ENCODE assay signal across 18 cellular contexts in the genomic region with DNA sequence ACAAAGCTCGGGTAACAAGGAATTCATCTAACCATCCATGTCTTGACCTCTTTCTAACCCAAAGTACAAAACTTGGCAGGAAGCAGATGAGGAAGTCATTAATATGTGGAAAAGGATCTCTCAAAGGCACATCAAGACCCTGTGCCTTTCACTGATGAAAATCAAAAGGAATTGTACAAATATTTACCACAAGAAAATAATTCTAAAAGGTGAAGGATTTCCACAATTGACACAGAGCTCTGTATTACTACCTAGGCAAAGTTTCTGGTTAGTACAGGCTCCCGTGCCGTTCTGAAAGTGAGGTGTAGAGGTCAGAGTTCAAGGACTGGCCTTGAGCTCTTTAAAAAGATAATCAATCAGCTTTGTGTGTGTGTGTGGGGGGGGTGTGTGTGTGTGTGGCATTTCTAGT.
A peak's percentile ranks its signal among the peaks of the same experiment; 100 is the strongest.
DNase-seq lines count a peak whose midpoint lies in the region; ATAC-seq, FAIRE-seq and TF ChIP-seq lines count a peak whose summit lies in the region.
"Had no signal": no experiment of that assay in that cellular context is flagged by ENCODE, and none has a peak within 500 bp of the region (broad histone marks: within the 10 kb centered on the region; RNA-seq: fewer than 3 reads in every experiment).

No MANE protein-coding gene starts in this region.

- H3K9me3 Mint-ChIP-seq in activated naive CD8-positive, alpha-beta T cell (ENCODE audit: low read depth): peaks cover 3% of the 10 kb centered on the region
- peaks cover 2% of the 10 kb centered on the region for H3K9me3 Mint-ChIP-seq in activated naive CD8-positive, alpha-beta T cell treated with anti-CD3 and anti-CD28 coated beads for 36 hours
- H3K9me3 Mint-ChIP-seq in WTC11: 0 out of 2 replicates have a peak, but pooled peaks cover 5% of the 10 kb centered on the region
- H3K9me3 Mint-ChIP-seq: mesothelial cell of epicardium; natural killer cell treated with Interleukin-12 subunit alpha and Interleukin-12 subunit beta and Interleukin-15 and Interleukin-18, amount 100 ng/mL, for 72 hours had no signal

- POLR2A ChIA-PET in WTC11 (lab: Charles Lee): no interaction called here

- DNase-seq in activated naive CD8-positive, alpha-beta T cell treated with anti-CD3 and anti-CD28 coated beads for 36 hours: no peak
- no peak for DNase-seq in WTC11 (ENCODE audit: low spot score)
- DNase-seq in fibroblast of peridontal ligament (ENCODE audit: extremely low read depth): peak; percentile 15
- DNase-seq in urothelium cell line (ENCODE audit: low spot score): no peak
- DNase-seq in GM19238 (ENCODE audit: insufficient read length, low spot score): no peak
- DNase-seq: activated CD4-positive, alpha-beta T cell treated with anti-CD3 and anti-CD28 coated beads, Interleukin-2, amount 50 U/mL, for 4 hours; adrenal gland; DMS79 treated with DMSO at 0.1 percent for 48 hours; NCI-H1694; NCI-H2227 treated with DMSO at 0.1 percent for 48 hours; SHP77; stimulated activated naive CD4-positive, alpha-beta T cell; thyroid gland had no signal

- peaks cover 4% of the 10 kb centered on the region for H3K36me3 Mint-ChIP-seq in activated naive CD8-positive, alpha-beta T cell
- peaks cover 3% of the 10 kb centered on the region for H3K36me3 Mint-ChIP-seq in activated naive CD8-positive, alpha-beta T cell treated with anti-CD3 and anti-CD28 coated beads for 36 hours
- no peaks in the 10 kb centered on the region for H3K36me3 Mint-ChIP-seq in WTC11
- H3K36me3 Mint-ChIP-seq: mesothelial cell of epicardium; natural killer cell treated with Interleukin-12 subunit alpha and Interleukin-12 subunit beta and Interleukin-15 and Interleukin-18, amount 100 ng/mL, for 72 hours had no signal

- H3K27me3 Mint-ChIP-seq in activated naive CD8-positive, alpha-beta T cell: no peaks in the 10 kb centered on the region
- H3K27me3 Mint-ChIP-seq in activated naive CD8-positive, alpha-beta T cell treated with anti-CD3 and anti-CD28 coated beads for 36 hours: no peaks in the 10 kb centered on the region
- no peaks in the 10 kb centered on the region; the same call in 1 of the 2 replicates for H3K27me3 Mint-ChIP-seq in WTC11 (ENCODE audit: low read depth)
- H3K27me3 Mint-ChIP-seq: natural killer cell treated with Interleukin-12 subunit alpha and Interleukin-12 subunit beta and Interleukin-15 and Interleukin-18, amount 100 ng/mL, for 72 hours had no signal

- H3K4me3 Mint-ChIP-seq in activated naive CD8-positive, alpha-beta T cell: no peak overlapping the region
- no peak overlapping the region for H3K4me3 Mint-ChIP-seq in activated naive CD8-positive, alpha-beta T cell treated with anti-CD3 and anti-CD28 coated beads for 36 hours
- H3K4me3 Mint-ChIP-seq in WTC11: no peak overlapping the region
- H3K4me3 Mint-ChIP-seq: mesothelial cell of epicardium; natural killer cell treated with Interleukin-12 subunit alpha and Interleukin-12 subunit beta and Interleukin-15 and Interleukin-18, amount 100 ng/mL, for 72 hours had no signal

- CTCF ChIA-PET in WTC11 (lab: Charles Lee): no interaction called here

- ATAC-seq in WTC11 (no peak), GM19035 (IDR thresholded peaks at IDR 0.05; ENCODE audit: unreplicated experiment) (no peak)
- ATAC-seq: esophagus mucosa; natural killer cell treated with Interleukin-12 subunit alpha and Interleukin-12 subunit beta and Interleukin-15 and Interleukin-18, amount 100 ng/mL, for 72 hours had no signal

- no peak for FAIRE-seq in urothelium cell line (lab: Jason Lieb, UNC)

- TF ChIP-seq CTCF in WTC11 (IDR thresholded peaks at IDR 0.05): no peak

- H3K4me1 Mint-ChIP-seq in activated naive CD8-positive, alpha-beta T cell (ENCODE audit: low read depth): peaks cover 49% of the 10 kb centered on the region
- peaks cover 48% of the 10 kb centered on the region for H3K4me1 Mint-ChIP-seq in activated naive CD8-positive, alpha-beta T cell treated with anti-CD3 and anti-CD28 coated beads for 36 hours
- peaks cover 29% of the 10 kb centered on the region for H3K4me1 Mint-ChIP-seq in WTC11

- peak overlapping the region; percentile 54 for H3K27ac Mint-ChIP-seq in activated naive CD8-positive, alpha-beta T cell
- no peak overlapping the region for H3K27ac Mint-ChIP-seq in activated naive CD8-positive, alpha-beta T cell treated with anti-CD3 and anti-CD28 coated beads for 36 hours
- H3K27ac Mint-ChIP-seq in WTC11: peak overlapping the region; percentile 58
- H3K27ac Mint-ChIP-seq: mesothelial cell of epicardium; natural killer cell treated with Interleukin-12 subunit alpha and Interleukin-12 subunit beta and Interleukin-15 and Interleukin-18, amount 100 ng/mL, for 72 hours had no signal

TF ChIP-seq in WTC11, 78 proteins besides CTCF, POLR2A, EP300 and RAD21:
- no peak for TF ChIP-seq FOXJ3 (CRISPR knock-in tag; IDR thresholded peaks at IDR 0.05; ENCODE audit: borderline replicate concordance)
- 0 out of 2 replicates have a peak, but pooled peaks have one; percentile 32 for TF ChIP-seq GABPB1 (CRISPR knock-in tag; IDR thresholded peaks at IDR 0.05)
